Comparison of ENCODE assay signal across 20 cellular contexts in genomic region chr15:87778358-87778757, GRCh38.
"Had no signal": no experiment of that assay in that cellular context is flagged by ENCODE, and none has a peak within 500 bp of the region (broad histone marks: within the 10 kb centered on the region; RNA-seq: fewer than 3 reads in every experiment).

No MANE protein-coding gene starts in this region.

- DNase-seq: KBM-7, MV-4-11, NCI-H1048, NCI-H1105, NCI-H1417, NCI-H1436 treated with DMSO at 0.1 percent for 48 hours, NCI-H1694, NCI-H187 treated with DMSO at 0.1 percent for 48 hours, NCI-H2029 treated with DMSO at 0.1 percent for 48 hours, NCI-H2171 treated with DMSO at 0.1 percent for 48 hours, NCI-H345, NCI-H446 treated with DMSO at 0.1 percent for 48 hours, NCI-H510A treated with DMSO at 0.1 percent for 48 hours, NCI-H526 treated with DMSO at 0.1 percent for 48 hours, NCI-H748 treated with DMSO at 0.1 percent for 48 hours, Right ventricle myocardium superior, SIG-M5 had no signal

- H3K27me3 ChIP-seq: SJSA1 had no signal

- H3K4me1 ChIP-seq: SJSA1 had no signal

- H3K9me3 ChIP-seq: SJSA1 had no signal

- H3K27ac ChIP-seq: HL-60, SJSA1, SK-N-MC had no signal

- H3K36me3 ChIP-seq: SJSA1 had no signal

- H3K4me3 ChIP-seq: SJSA1, SK-N-MC had no signal
